In genomic region chr2:62304429-62305417, GRCh38 we compare ENCODE assay signal across 8 cellular contexts.
DNase-seq lines count a peak whose midpoint lies in the region; ATAC-seq and TF ChIP-seq lines count a peak whose summit lies in the region.

No MANE protein-coding gene starts in this region.

- TF ChIP-seq CTCF in Peyer's patch (IDR thresholded peaks at IDR 0.05): peak in 1 of 6 experiments; percentile 2

- peak overlapping the region in 3 of 4 donors; percentile 37 to 59 (median 58) for H3K27ac ChIP-seq in Peyer's patch

- H3K4me1 Mint-ChIP-seq in activated naive CD8-positive, alpha-beta T cell (ENCODE audit: low read depth): peaks cover 91% of the 10 kb centered on the region

- H3K27me3 Mint-ChIP-seq in activated naive CD8-positive, alpha-beta T cell: no peaks in the 10 kb centered on the region

- H3K27ac Mint-ChIP-seq in activated naive CD8-positive, alpha-beta T cell: peak overlapping the region; percentile 99

- H3K27me3 ChIP-seq in Peyer's patch: no peaks in the 10 kb centered on the region

- H3K4me3 ChIP-seq in Peyer's patch: no peak overlapping the region

- H3K9me3 ChIP-seq in Peyer's patch: no peaks in the 10 kb centered on the region

- H3K4me1 ChIP-seq in Peyer's patch: peaks cover 0 to 36% (median 8%) of the 10 kb centered on the region in 4 donors

- peaks cover 4% of the 10 kb centered on the region for H3K9me3 Mint-ChIP-seq in activated naive CD8-positive, alpha-beta T cell (ENCODE audit: low read depth)

- H3K36me3 Mint-ChIP-seq in activated naive CD8-positive, alpha-beta T cell: no peaks in the 10 kb centered on the region

- DNase-seq in activated CD4-positive, alpha-beta T cell treated with anti-CD3 and anti-CD28 coated beads for 4 hours: peak; percentile 23 to 26
- DNase-seq in activated CD4-positive, alpha-beta T cell treated with anti-CD3 and anti-CD28 coated beads, Interleukin-2, amount 50 U/mL, for 4 hours: no peak
- DNase-seq in Peyer's patch (peak; percentile 41 to 75 (median 70)), iris pigment epithelial cell (ENCODE audit: low read depth) (peak; percentile 98), GM03348 (ENCODE audit: low spot score) (no peak)
- peak; percentile 52 for DNase-seq in stimulated activated CD8-positive, alpha-beta memory T cell treated with anti-CD3 and anti-CD28 coated beads, Interleukin-4, amount 100 ng/mL, for 24 hours (ENCODE audit: low read depth)

- no peak for TF ChIP-seq POLR2A in Peyer's patch (IDR thresholded peaks at IDR 0.05)

- H3K36me3 ChIP-seq in Peyer's patch: no peaks in the 10 kb centered on the region

- peak overlapping the region; percentile 67 for H3K4me3 Mint-ChIP-seq in activated naive CD8-positive, alpha-beta T cell

- ATAC-seq in HG03095 (IDR thresholded peaks at IDR 0.05; ENCODE audit: unreplicated experiment): no peak

Comparison
In these comparisons a context has a peak if more than half of its experiments do, and no peak if none do; other contexts are left out.
1. DNase-seq: peak in activated CD4-positive, alpha-beta T cell treated with anti-CD3 and anti-CD28 coated beads for 4 hours (2 of 2), Peyer's patch (3 of 3), iris pigment epithelial cell (single experiment) and stimulated activated CD8-positive, alpha-beta memory T cell treated with anti-CD3 and anti-CD28 coated beads, Interleukin-4, amount 100 ng/mL, for 24 hours (single experiment); none in activated CD4-positive, alpha-beta T cell treated with anti-CD3 and anti-CD28 coated beads, Interleukin-2, amount 50 U/mL, for 4 hours (0 of 2) and GM03348 (single experiment).